11 cellular contexts compared by ENCODE assay signal in the genomic region with DNA sequence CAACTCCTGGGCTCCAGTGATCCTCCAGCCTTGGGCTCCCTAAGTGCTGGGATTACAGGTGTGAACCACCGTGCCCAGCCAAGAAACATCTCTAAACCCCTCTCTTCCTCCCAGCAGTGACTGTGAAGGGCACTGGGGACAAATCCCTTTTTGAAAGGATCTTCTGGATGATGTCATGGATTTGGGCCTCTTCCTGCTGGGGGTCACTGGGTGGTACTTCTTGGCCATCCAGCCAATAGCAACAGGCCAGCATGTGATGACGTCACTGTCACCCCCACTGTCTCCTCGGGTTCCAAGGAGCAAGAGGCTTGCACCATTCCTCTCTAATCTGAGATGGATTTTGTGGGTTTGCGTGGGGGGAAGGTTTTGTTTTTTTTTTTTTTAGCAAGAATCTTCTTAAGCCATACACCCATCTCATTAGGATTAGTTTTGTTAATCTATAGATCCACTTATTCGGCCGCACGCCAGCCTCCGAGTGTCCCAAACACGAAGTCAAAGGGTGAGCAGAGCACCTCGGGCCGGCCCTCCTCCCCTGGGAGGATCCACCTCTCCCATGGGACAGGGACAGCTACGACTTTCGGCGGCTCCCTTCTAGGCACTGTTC. TPM values are rescaled to one million over a fixed set of nuclear protein-coding genes. Genes with fewer than 3 reads are reported as not detected.
DNase-seq lines count a peak whose midpoint lies in the region; ATAC-seq, FAIRE-seq and TF ChIP-seq lines count a peak whose summit lies in the region.
"Had no signal": no experiment of that assay in that cellular context is flagged by ENCODE, and none has a peak within 500 bp of the region (broad histone marks: within the 10 kb centered on the region; RNA-seq: fewer than 3 reads in every experiment).

No MANE protein-coding gene starts in this region.

- H4K20me1 ChIP-seq in GM12878 (ENCODE audit: control insufficient read depth, insufficient read depth): no peaks in the 10 kb centered on the region

- no peak for TF ChIP-seq RAD21 in GM12878 (IDR thresholded peaks at IDR 0.05; ENCODE audit: insufficient read depth, low read depth, low read length)

- POLR2A ChIA-PET in GM12878 (lab: Charles Lee): interaction anchor here (1.5 kb wide), 1 partner anchor 57 kb away, joined by 5 read pairs; no protein-coding TSS in a partner anchor

- CTCF ChIA-PET in GM12878 (lab: Yijun Ruan, JAX): interaction anchor here (5.8 kb wide), 1 partner anchor 88 kb away, joined by 60 read pairs; no protein-coding TSS in a partner anchor

- H3K4me1 ChIP-seq in GM12878 (ENCODE audit: control insufficient read depth, insufficient read depth, low read length): no peaks in the 10 kb centered on the region; the same call in 1 of the 2 replicates
- peaks cover 14% of the 10 kb centered on the region for H3K4me1 ChIP-seq in mesenchymal stem cell (ENCODE audit: control insufficient read depth, insufficient read depth, low read depth, low read length)

- H3K23ac ChIP-seq in mesenchymal stem cell (ENCODE audit: low read length in 2 of 2): no peak overlapping the region

- DNase-seq in Daoy (ENCODE audit: low read depth): peak; percentile 75
- DNase-seq in LHCN-M2 (ENCODE audit: low read depth): peak; percentile 73
- no peak for DNase-seq in GM12878 (ENCODE audit: low read depth, low spot score)
- peak; percentile 57 for DNase-seq in mesenchymal stem cell
- DNase-seq in occipital lobe (lab: John Stamatoyannopoulos, UW): no peak
- no peak for DNase-seq in left colon
- no peak for DNase-seq in NCI-H2171 (lab: John Stamatoyannopoulos, UW)
- DNase-seq: PC-9; stimulated activated CD4-positive, alpha-beta T cell treated with anti-CD3 and anti-CD28 coated beads, Interleukin-12 subunit alpha, Interleukin-12 subunit beta, amount 100 ng/mL, for 4 hours had no signal

- H2BK120ac ChIP-seq in mesenchymal stem cell (ENCODE audit: low read depth, low read length): no peak overlapping the region

- H3K18ac ChIP-seq in mesenchymal stem cell (ENCODE audit: low read depth in 1 of 2, low read length in 2 of 2): no peak overlapping the region

- no peak for TF ChIP-seq POLR2A in GM12878 (IDR thresholded peaks at IDR 0.05; ENCODE audit: low read depth, low read length)

- FAIRE-seq in GM12878 (lab: Jason Lieb, UNC): no peak

- no peaks in the 10 kb centered on the region for H3K79me1 ChIP-seq in mesenchymal stem cell (replicated peaks; ENCODE audit: low read length, poor library complexity, severe bottlenecking)

- no peak for TF ChIP-seq CTCF in GM12878 (IDR thresholded peaks at IDR 0.05 in 2 of 3, conservative IDR thresholded peaks at IDR 0.05 in 1 of 3; ENCODE audit: control insufficient read depth in 2 of 3, extremely low read depth in 1 of 3, insufficient read depth in 1 of 3, low read depth in 3 of 3, low read length in 3 of 3)

- no peak overlapping the region for H2AK5ac ChIP-seq in mesenchymal stem cell (ENCODE audit: low read length, severe bottlenecking)

- H3K14ac ChIP-seq in mesenchymal stem cell (ENCODE audit: low read length in 2 of 2): no peak overlapping the region

- H2BK15ac ChIP-seq in mesenchymal stem cell (ENCODE audit: low read depth, poor library complexity, severe bottlenecking): no peak overlapping the region

- ATAC-seq in GM12878 (no peak), GM21737 (IDR thresholded peaks at IDR 0.05; ENCODE audit: unreplicated experiment) (no peak), left colon (no peak)

- in situ Hi-C loops in GM12878 (cut with MboI): no loop called here

- H4K91ac ChIP-seq in mesenchymal stem cell (ENCODE audit: low read length): no peak overlapping the region

- intact Hi-C loops in GM12878 (cut with micrococcal nuclease; ENCODE audit: unreplicated experiment) (no loop called here), left colon (cut with DNase I, micrococcal nuclease) (no loop called here)

- H2BK5ac ChIP-seq in mesenchymal stem cell (ENCODE audit: low read depth, low read length, poor library complexity, severe bottlenecking): no peak overlapping the region

- H2BK12ac ChIP-seq in mesenchymal stem cell (ENCODE audit: low read length in 2 of 2): no peak overlapping the region

- no peaks in the 10 kb centered on the region for H3K79me2 ChIP-seq in GM12878 (ENCODE audit: control insufficient read depth, insufficient read depth, low read length)

- H3K9me3 ChIP-seq in GM12878 (replicated peaks; ENCODE audit: control insufficient read depth, insufficient read depth, low read length) (no peaks in the 10 kb centered on the region), mesenchymal stem cell (ENCODE audit: control insufficient read depth, low read length) (no peaks in the 10 kb centered on the region)

- no peak for TF ChIP-seq EP300 in GM12878 (IDR thresholded peaks at IDR 0.05; ENCODE audit: borderline replicate concordance in 1 of 2, control insufficient read depth in 1 of 2, low read depth in 2 of 2, low read length in 2 of 2)

- RAD21 ChIA-PET in GM12878 (lab: Charles Lee; ENCODE audit: unreplicated experiment): no interaction called here

- SMC1A ChIA-PET in GM12878 (lab: Charles Lee; ENCODE audit: uncharacterized antibody, unreplicated experiment): no interaction called here

- no peak overlapping the region for H3K27ac ChIP-seq in GM12878 (ENCODE audit: control insufficient read depth, insufficient read depth)
- H3K27ac ChIP-seq in mesenchymal stem cell (ENCODE audit: low read length, poor library complexity, severe bottlenecking): no peak overlapping the region
- H3K27ac ChIP-seq: KMS-11, PC-9 had no signal

- no TSS peak for BruUV-seq in GM12878 (replicated peaks; lab: Mats Ljungman, UMichigan)

- H2AFZ ChIP-seq in GM12878 (ENCODE audit: control insufficient read depth, low read depth, low read length) (no peak overlapping the region), mesenchymal stem cell (ENCODE audit: low read depth, low read length) (no peak overlapping the region)
- H2AFZ ChIP-seq: PC-9 had no signal

- H3K27me3 ChIP-seq in GM12878 (replicated peaks in 1 of 2; ENCODE audit: control insufficient read depth in 2 of 2, insufficient read depth in 2 of 2, low read length in 1 of 2) (no peaks in the 10 kb centered on the region), mesenchymal stem cell (ENCODE audit: control insufficient read depth in 1 of 2, insufficient read depth in 1 of 2, low read length in 2 of 2) (peaks cover 0 to 11% of the 10 kb centered on the region in 2 experiments)

- no peak overlapping the region for H3K4me3 ChIP-seq in GM12878
- no peak overlapping the region for H3K4me3 ChIP-seq in mesenchymal stem cell (ENCODE audit: insufficient read depth in 1 of 2, low read depth in 1 of 2, low read length in 2 of 2)
- H3K4me3 ChIP-seq: PC-9 had no signal

- H3K36me3 ChIP-seq in GM12878 (ENCODE audit: control insufficient read depth in 2 of 2, insufficient read depth in 2 of 2, low read length in 1 of 2) (no peaks in the 10 kb centered on the region), mesenchymal stem cell (ENCODE audit: control insufficient read depth in 1 of 2, insufficient read depth in 2 of 2, low read depth in 1 of 2, low read length in 2 of 2) (peaks cover 0 to 3% of the 10 kb centered on the region in 2 experiments)

- 68% methylated on average over 13 of the region's 14 CpGs for WGBS in GM12878 (ENCODE audit: insufficient coverage, insufficient replicate concordance, low lambda C conversion rate, missing lambda C conversion rate)
- 84% methylated on average over 12 of the region's 14 CpGs for WGBS in mesenchymal stem cell

- H3K9ac ChIP-seq in GM12878 (ENCODE audit: control insufficient read depth, insufficient read depth, low read length): no peak overlapping the region
- peak overlapping the region; percentile 73 for H3K9ac ChIP-seq in mesenchymal stem cell (ENCODE audit: low read length)
- H3K9ac ChIP-seq: KMS-11 had no signal

- no peak overlapping the region for H3K4ac ChIP-seq in mesenchymal stem cell (ENCODE audit: low read depth in 1 of 2, low read length in 2 of 2)

- no peak overlapping the region for H4K8ac ChIP-seq in mesenchymal stem cell (ENCODE audit: low read length)

- H3K4me2 ChIP-seq in GM12878 (ENCODE audit: control insufficient read depth, insufficient read depth): no peak overlapping the region
- H3K4me2 ChIP-seq in mesenchymal stem cell (ENCODE audit: low read length, poor library complexity, severe bottlenecking): no peak overlapping the region
- H3K4me2 ChIP-seq: KMS-11, PC-9 had no signal

TF ChIP-seq in GM12878, 131 proteins besides CTCF, POLR2A, EP300 and RAD21:
- TF ChIP-seq CREB1 (IDR thresholded peaks at IDR 0.05; ENCODE audit: low read depth): 0 out of 2 replicates have a peak, but pooled peaks have one; percentile 30
- peak; percentile 81 for TF ChIP-seq ATF7 (IDR thresholded peaks at IDR 0.05; ENCODE audit: low read depth)
- no peak for TF ChIP-seq ZBED1 (IDR thresholded peaks at IDR 0.05; ENCODE audit: borderline replicate concordance)
- no peak for TF ChIP-seq NR2F1 (conservative IDR thresholded peaks at IDR 0.05)
- peak; percentile 49; the same call in 1 of the 2 replicates for TF ChIP-seq CREM (IDR thresholded peaks at IDR 0.05; ENCODE audit: low read depth)

RNA-seq across cellular contexts. Expression of gene TNRC18, which starts 29.4 kb away (rescaled TPM):
- 17.7 and 31.5 TPM in 2 replicates for total RNA-seq in Daoy (2014; rRNA removed; shearing (Covaris generic))
- 37.7 and 44.0 TPM in 2 replicates for total RNA-seq in LHCN-M2 (2014; rRNA removed)
- 43.1 TPM for polyA plus RNA-seq in LHCN-M2 (2012)
- 38.2 and 49.8 TPM in 2 replicates for total RNA-seq in GM12878 (2013; cell fraction: nucleolus; rRNA removed)
- total RNA-seq in GM12878 (2014; rRNA removed): 6.5 and 6.8 TPM in 2 replicates
- 10.6 and 11.5 TPM in 2 replicates for total RNA-seq in GM12878 (2014; rRNA removed; fragmentation: Illumina TruSeq; extraction: Trizol)
- 31.3 and 31.7 TPM in 2 replicates for total RNA-seq in GM12878 (2021)
- 7.4 TPM for polyA plus RNA-seq in GM12878 (2011; ENCODE audit: low read depth)
- 3.9 and 4.0 TPM in 2 replicates for polyA plus RNA-seq in GM12878 (2011; rRNA removed)
- 5.7 and 7.9 TPM in 2 replicates for polyA plus RNA-seq in GM12878 (2011; cell fraction: cytosol; rRNA removed)
- polyA plus RNA-seq in GM12878 (2011; cell fraction: nucleus; rRNA removed): 13.3 and 22.8 TPM in 2 replicates
- 13.4 and 15.7 TPM in 2 replicates for polyA plus RNA-seq in GM12878 (2012)
- 10.3 and 18.2 TPM in 2 replicates for polyA plus RNA-seq in GM12878 (2014; fragmentation: Illumina TruSeq; extraction: Trizol)
- under 1 TPM; 0.02 to 0.10 TPM for polyA plus RNA-seq in GM12878 (2014; fragmentation: Nextera tagmentation; extraction: Ambion mirVana)
- polyA plus RNA-seq in GM12878 (2014; rRNA removed): 13.7 and 17.2 TPM in 2 replicates
- 1 to 10 TPM; 1.0 to 1.2 TPM for polyA plus RNA-seq in GM12878 (2016; fragmentation: Nextera tagmentation; extraction: Ambion mirVana)
- polyA minus RNA-seq in GM12878 (2011; rRNA and poly(A)+ RNA removed): 10.2 and 17.6 TPM in 2 replicates
- polyA minus RNA-seq in GM12878 (2011; cell fraction: cytosol; rRNA and poly(A)+ RNA removed): 12.0 and 17.7 TPM in 2 replicates
- 10.3 and 17.7 TPM in 2 replicates for polyA minus RNA-seq in GM12878 (2011; cell fraction: nucleus; rRNA and poly(A)+ RNA removed)
- polyA plus RNA-seq in mesenchymal stem cell (2013, experiment 1 of 2): 45.5 TPM
- 39.8 TPM for polyA plus RNA-seq in mesenchymal stem cell (2013, experiment 2 of 2)
- total RNA-seq in occipital lobe: 50.1 TPM
- total RNA-seq in left colon: 100 to 1,000 TPM in 1 of 2 donors, 10 to 100 TPM in 1; 94.1 to 103 TPM

Comparison
In these comparisons a context has a peak if more than half of its experiments do, and no peak if none do; other contexts are left out.
1. DNase-seq: peak in Daoy (single experiment), LHCN-M2 (single experiment) and mesenchymal stem cell (single experiment); none in GM12878 (single experiment), occipital lobe (single experiment), left colon (0 of 2) and NCI-H2171 (single experiment).